Comparison of ENCODE assay signal across 12 cellular contexts in genomic region chr10:46551701-46552525, GRCh38. TPM values are rescaled to one million over a fixed set of nuclear protein-coding genes. Genes with fewer than 3 reads are reported as not detected.
A peak's percentile ranks its signal among the peaks of the same experiment; 100 is the strongest.
DNase-seq lines count a peak whose midpoint lies in the region; TF ChIP-seq lines count a peak whose summit lies in the region.
"Had no signal": no experiment of that assay in that cellular context is flagged by ENCODE, and none has a peak within 500 bp of the region (broad histone marks: within the 10 kb centered on the region; RNA-seq: fewer than 3 reads in every experiment).

No MANE protein-coding gene starts in this region.

- CTCF ChIA-PET in activated naive CD4-positive, alpha-beta T cell treated with anti-CD3 and anti-CD28 coated beads, Interleukin-2, amount 10 ng/mL, durations not matched to agents 7 days and 5 days (lab: Charles Lee): no interaction called here

- H3K9me3 Mint-ChIP-seq in activated naive CD4-positive, alpha-beta T cell treated with anti-CD3 and anti-CD28 coated beads, Interleukin-2, amount 10 ng/mL, durations not matched to agents 7 days and 5 days: no peaks in the 10 kb centered on the region
- H3K9me3 Mint-ChIP-seq in mesothelial cell of epicardium: no peaks in the 10 kb centered on the region
- H3K9me3 Mint-ChIP-seq in type B pancreatic cell: no peaks in the 10 kb centered on the region
- H3K9me3 Mint-ChIP-seq: activated naive CD4-positive, alpha-beta T cell treated with anti-CD3 and anti-CD28 coated beads, Interleukin-2, amount 50 U/mL, for 24 hours had no signal

- DNase-seq in activated naive CD4-positive, alpha-beta T cell treated with anti-CD3 and anti-CD28 coated beads, Interleukin-2, amount 50 U/mL, for 16 hours: peak; percentile 11
- DNase-seq in activated naive CD4-positive, alpha-beta T cell treated with anti-CD3 and anti-CD28 coated beads, Interleukin-2, amount 10 ng/mL, durations not matched to agents 7 days and 5 days: no peak
- DNase-seq in colonic mucosa (peak; percentile 49), mesothelial cell of epicardium (ENCODE audit: low spot score in 2 of 2, unreplicated experiment in 2 of 2) (peak; percentile 16 to 38), type B pancreatic cell (ENCODE audit: extremely low spot score, unreplicated experiment) (peak; percentile 70), NOMO-1 (lab: John Stamatoyannopoulos, UW; ENCODE audit: unreplicated experiment in 2 of 2) (no peak), NCI-H187 treated with DMSO at 0.1 percent for 48 hours (lab: John Stamatoyannopoulos, UW) (no peak), SW480 (ENCODE audit: low spot score) (no peak)
- DNase-seq: GOT3, SHP77 had no signal

- H3K36me3 ChIP-seq in colonic mucosa: no peaks in the 10 kb centered on the region

- H3K27ac ChIP-seq in colonic mucosa: no peak overlapping the region

- H3K9ac ChIP-seq in colonic mucosa (ENCODE audit: low read depth in 2 of 2, low read length in 2 of 2): no peak overlapping the region

- no peaks in the 10 kb centered on the region for H3K9me3 ChIP-seq in colonic mucosa

- H3K27me3 ChIP-seq in colonic mucosa: peaks cover 9% of the 10 kb centered on the region

- intact Hi-C loops in colonic mucosa (cut with DNase I): no loop called here

- no peak for TF ChIP-seq CTCF in colonic mucosa (IDR thresholded peaks at IDR 0.05)
- no peak for TF ChIP-seq CTCF in mesothelial cell of epicardium (IDR thresholded peaks at IDR 0.05; ENCODE audit: unreplicated experiment)
- TF ChIP-seq CTCF in type B pancreatic cell (conservative IDR thresholded peaks at IDR 0.05): no peak

- peaks cover 7% of the 10 kb centered on the region for H3K27me3 Mint-ChIP-seq in activated naive CD4-positive, alpha-beta T cell treated with anti-CD3 and anti-CD28 coated beads, Interleukin-2, amount 10 ng/mL, durations not matched to agents 7 days and 5 days
- H3K27me3 Mint-ChIP-seq in mesothelial cell of epicardium (ENCODE audit: low read depth) (peaks cover 6% of the 10 kb centered on the region), type B pancreatic cell (peaks cover 7% of the 10 kb centered on the region)

- H3K27ac Mint-ChIP-seq in activated naive CD4-positive, alpha-beta T cell treated with anti-CD3 and anti-CD28 coated beads, Interleukin-2, amount 10 ng/mL, durations not matched to agents 7 days and 5 days: no peak overlapping the region
- H3K27ac Mint-ChIP-seq in mesothelial cell of epicardium: no peak overlapping the region
- H3K27ac Mint-ChIP-seq in type B pancreatic cell: no peak overlapping the region
- H3K27ac Mint-ChIP-seq: activated naive CD4-positive, alpha-beta T cell treated with anti-CD3 and anti-CD28 coated beads, Interleukin-2, amount 50 U/mL, for 24 hours had no signal

- H3K4me1 ChIP-seq in colonic mucosa: peaks cover 19% of the 10 kb centered on the region

- H3K4me3 Mint-ChIP-seq in activated naive CD4-positive, alpha-beta T cell treated with anti-CD3 and anti-CD28 coated beads, Interleukin-2, amount 10 ng/mL, durations not matched to agents 7 days and 5 days: no peak overlapping the region
- no peak overlapping the region for H3K4me3 Mint-ChIP-seq in mesothelial cell of epicardium
- H3K4me3 Mint-ChIP-seq in type B pancreatic cell: no peak overlapping the region
- H3K4me3 Mint-ChIP-seq: activated naive CD4-positive, alpha-beta T cell treated with anti-CD3 and anti-CD28 coated beads, Interleukin-2, amount 50 U/mL, for 24 hours had no signal

- peaks cover under 1% of the 10 kb centered on the region for H3K4me1 Mint-ChIP-seq in activated naive CD4-positive, alpha-beta T cell treated with anti-CD3 and anti-CD28 coated beads, Interleukin-2, amount 10 ng/mL, durations not matched to agents 7 days and 5 days
- H3K4me1 Mint-ChIP-seq in mesothelial cell of epicardium (peaks cover 6% of the 10 kb centered on the region), type B pancreatic cell (ENCODE audit: unreplicated experiment) (no peaks in the 10 kb centered on the region)

- H3K36me3 Mint-ChIP-seq in activated naive CD4-positive, alpha-beta T cell treated with anti-CD3 and anti-CD28 coated beads, Interleukin-2, amount 10 ng/mL, durations not matched to agents 7 days and 5 days: no peaks in the 10 kb centered on the region
- no peaks in the 10 kb centered on the region for H3K36me3 Mint-ChIP-seq in mesothelial cell of epicardium
- H3K36me3 Mint-ChIP-seq in type B pancreatic cell: no peaks in the 10 kb centered on the region
- H3K36me3 Mint-ChIP-seq: activated naive CD4-positive, alpha-beta T cell treated with anti-CD3 and anti-CD28 coated beads, Interleukin-2, amount 50 U/mL, for 24 hours had no signal

- no peak overlapping the region for H3K4me3 ChIP-seq in colonic mucosa

RNA-seq across cellular contexts. Expression of gene GPRIN2, which starts 4.5 kb away (rescaled TPM):
- total RNA-seq in colonic mucosa: 10 to 100 TPM; 32.3 to 34.4 TPM
- 19.6 to 20.7 TPM (median 20.3 TPM) in 3 replicates for total RNA-seq in mesothelial cell of epicardium
- 4.4 and 7.0 TPM in 2 replicates for total RNA-seq in type B pancreatic cell (ENCODE audit: low replicate concordance)
- total RNA-seq: myocyte had no signal

RNA-seq across cellular contexts. Expression of gene SYT15, which starts 27.0 kb away (rescaled TPM):
- total RNA-seq in colonic mucosa (1 to 10 TPM in 1 of 2 donors, under 1 TPM in 1; 0.62 to 1.2 TPM), mesothelial cell of epicardium (3.0 to 4.0 TPM (median 3.3 TPM) in 3 replicates), type B pancreatic cell (ENCODE audit: low replicate concordance) (1.2 and 1.3 TPM in 2 replicates)

Comparison
In these comparisons a context has a peak if more than half of its experiments do, and no peak if none do; other contexts are left out.
1. DNase-seq: peak in activated naive CD4-positive, alpha-beta T cell treated with anti-CD3 and anti-CD28 coated beads, Interleukin-2, amount 50 U/mL, for 16 hours (single experiment), colonic mucosa (single experiment), mesothelial cell of epicardium (2 of 2) and type B pancreatic cell (single experiment); none in activated naive CD4-positive, alpha-beta T cell treated with anti-CD3 and anti-CD28 coated beads, Interleukin-2, amount 10 ng/mL, durations not matched to agents 7 days and 5 days (single experiment), NOMO-1 (0 of 2), NCI-H187 treated with DMSO at 0.1 percent for 48 hours (single experiment) and SW480 (single experiment).